14 cellular contexts compared by ENCODE assay signal in the genomic region with DNA sequence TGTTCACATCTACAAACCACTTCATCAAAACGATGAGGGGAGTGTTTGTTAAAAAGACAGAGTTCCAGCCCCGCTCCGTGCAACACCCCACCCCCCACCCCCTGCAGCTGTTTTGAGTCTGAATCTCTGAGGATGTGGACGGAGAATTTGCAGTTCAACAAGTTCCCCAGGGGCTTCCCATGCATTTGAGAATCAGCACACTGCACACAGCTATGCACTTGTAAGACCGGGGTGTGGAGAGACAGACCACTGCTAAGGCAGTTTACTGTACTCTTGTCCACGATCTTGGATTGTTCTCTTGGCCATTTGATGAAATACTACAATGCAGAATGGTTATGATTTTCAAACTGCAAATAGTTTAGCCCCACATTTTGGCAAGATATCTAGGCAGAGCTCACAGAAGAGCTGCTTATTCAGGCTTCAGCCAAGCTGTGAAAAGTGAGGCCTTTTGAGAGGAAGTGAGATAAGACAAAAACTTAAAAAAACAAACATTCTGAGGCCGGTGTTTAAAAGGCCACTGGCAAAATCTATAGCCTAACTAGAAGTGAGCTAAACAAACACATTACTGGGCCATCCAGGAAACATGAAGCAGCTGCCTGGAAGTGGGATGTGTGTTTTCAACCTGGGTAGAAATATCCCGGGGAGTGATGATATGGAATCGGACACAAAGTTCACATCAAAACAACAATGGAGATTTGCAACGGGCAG.
DNase-seq lines count a peak whose midpoint lies in the region; ATAC-seq and TF ChIP-seq lines count a peak whose summit lies in the region.
"Had no signal": no experiment of that assay in that cellular context is flagged by ENCODE, and none has a peak within 500 bp of the region (broad histone marks: within the 10 kb centered on the region; RNA-seq: fewer than 3 reads in every experiment).

No MANE protein-coding gene starts in this region.

- H3K9me3 Mint-ChIP-seq in WTC11: no peaks in the 10 kb centered on the region
- H3K9me3 Mint-ChIP-seq: activated naive CD4-positive, alpha-beta T cell treated with anti-CD3 and anti-CD28 coated beads, Interleukin-2, amount 50 U/mL, for 24 hours had no signal

- CTCF ChIA-PET in WTC11 (lab: Charles Lee): interaction anchor here (1.3 kb wide), 1 partner anchor 462 kb away, joined by 5 read pairs; no protein-coding TSS in a partner anchor

- WGBS in neuronal stem cell (ENCODE audit: extremely low coverage in 2 of 2, insufficient read length in 2 of 2, insufficient replicate concordance in 1 of 2), 2 donors: no CpG with 5 or more reads among the region's 10 CpGs

- H2BK15ac ChIP-seq in neuronal stem cell (ENCODE audit: low read length): peak overlapping the region; percentile 45

- H3K9me3 ChIP-seq in neuronal stem cell (replicated peaks in 1 of 2; ENCODE audit: control insufficient read depth in 2 of 2, insufficient read depth in 1 of 2, low read depth in 1 of 2, low read length in 2 of 2): no peaks in the 10 kb centered on the region

- no peak for TF ChIP-seq CTCF in WTC11 (IDR thresholded peaks at IDR 0.05)
- no peak for TF ChIP-seq CTCF in dorsolateral prefrontal cortex (IDR thresholded peaks at IDR 0.05 in 54 of 56, conservative IDR thresholded peaks at IDR 0.05 in 2 of 56; ENCODE audit: low read depth in 1 of 56, partially characterized antibody in 56 of 56)

- no peaks in the 10 kb centered on the region for H3K36me3 ChIP-seq in neuronal stem cell (replicated peaks in 1 of 2; ENCODE audit: control insufficient read depth in 2 of 2, insufficient read depth in 2 of 2, low read length in 2 of 2)

- H4K8ac ChIP-seq in neuronal stem cell (ENCODE audit: low read depth, low read length): no peak overlapping the region

- peaks cover 5% of the 10 kb centered on the region in 2 donors for H3K4me1 ChIP-seq in neuronal stem cell (ENCODE audit: control insufficient read depth in 2 of 2, insufficient read depth in 1 of 2, low read depth in 1 of 2, low read length in 2 of 2)

- H3K4me2 ChIP-seq in neuronal stem cell (ENCODE audit: insufficient read depth, low read length, poor library complexity, severe bottlenecking): no peak overlapping the region

- peak overlapping the region; percentile 65 for H2AFZ ChIP-seq in neuronal stem cell (ENCODE audit: low read length)

- H3K27ac Mint-ChIP-seq in WTC11: peak overlapping the region; percentile 55; the same call in 1 of the 2 replicates
- H3K27ac Mint-ChIP-seq: activated naive CD4-positive, alpha-beta T cell treated with anti-CD3 and anti-CD28 coated beads, Interleukin-2, amount 50 U/mL, for 24 hours; stimulated activated effector memory CD8-positive, alpha-beta T cell treated with anti-CD3 and anti-CD28 coated beads, Interleukin-12 subunit alpha, Interleukin-12 subunit beta, amount 100 ng/mL, for 72 hours had no signal

- no peak overlapping the region for H2BK12ac ChIP-seq in neuronal stem cell (ENCODE audit: low read length)

- intact Hi-C loops in left cardiac atrium (cut with DNase I): no loop called here
- intact Hi-C loops in dorsolateral prefrontal cortex (cut with DNase I): no loop called here

- no peak overlapping the region for H3K4ac ChIP-seq in neuronal stem cell (ENCODE audit: low read length)

- H3K18ac ChIP-seq in neuronal stem cell (ENCODE audit: low read length): no peak overlapping the region

- H3K9ac ChIP-seq in neuronal stem cell (ENCODE audit: low read depth, low read length, poor library complexity): no peak overlapping the region

- H3K14ac ChIP-seq in neuronal stem cell (ENCODE audit: low read length): no peak overlapping the region

- no peak overlapping the region for H2AK5ac ChIP-seq in neuronal stem cell (ENCODE audit: low read depth, low read length)

- ATAC-seq in WTC11: no peak
- peak; percentile 30 to 54 for ATAC-seq in left cardiac atrium
- no peak for ATAC-seq in HG03095 (IDR thresholded peaks at IDR 0.05; ENCODE audit: unreplicated experiment)
- ATAC-seq: stimulated activated effector memory CD8-positive, alpha-beta T cell treated with anti-CD3 and anti-CD28 coated beads, Interleukin-12 subunit alpha, Interleukin-12 subunit beta, amount 100 ng/mL, for 72 hours had no signal

- peaks cover 51% of the 10 kb centered on the region for H3K4me1 Mint-ChIP-seq in WTC11
- H3K4me1 Mint-ChIP-seq: activated naive CD4-positive, alpha-beta T cell treated with anti-CD3 and anti-CD28 coated beads, Interleukin-2, amount 50 U/mL, for 24 hours; stimulated activated effector memory CD8-positive, alpha-beta T cell treated with anti-CD3 and anti-CD28 coated beads, Interleukin-12 subunit alpha, Interleukin-12 subunit beta, amount 100 ng/mL, for 72 hours had no signal

- H3K27me3 Mint-ChIP-seq in WTC11 (ENCODE audit: low read depth): no peaks in the 10 kb centered on the region
- H3K27me3 Mint-ChIP-seq: activated naive CD4-positive, alpha-beta T cell treated with anti-CD3 and anti-CD28 coated beads, Interleukin-2, amount 50 U/mL, for 24 hours had no signal

- no peak overlapping the region for H2BK120ac ChIP-seq in neuronal stem cell (ENCODE audit: low read depth, low read length)

- H3K4me3 ChIP-seq in neuronal stem cell (ENCODE audit: low read length in 2 of 2) (no peak overlapping the region), dorsolateral prefrontal cortex (no peak overlapping the region)

- no peaks in the 10 kb centered on the region for H3K27me3 ChIP-seq in neuronal stem cell (ENCODE audit: control insufficient read depth in 3 of 3, insufficient read depth in 3 of 3, low read depth in 1 of 3, low read length in 3 of 3)
- H3K27me3 ChIP-seq in dorsolateral prefrontal cortex: no peaks in the 10 kb centered on the region

- no peaks in the 10 kb centered on the region for H3K79me1 ChIP-seq in neuronal stem cell (ENCODE audit: low read depth, low read length)

- H3K36me3 Mint-ChIP-seq in WTC11: no peaks in the 10 kb centered on the region
- H3K36me3 Mint-ChIP-seq: activated naive CD4-positive, alpha-beta T cell treated with anti-CD3 and anti-CD28 coated beads, Interleukin-2, amount 50 U/mL, for 24 hours; stimulated activated effector memory CD8-positive, alpha-beta T cell treated with anti-CD3 and anti-CD28 coated beads, Interleukin-12 subunit alpha, Interleukin-12 subunit beta, amount 100 ng/mL, for 72 hours had no signal

- H4K91ac ChIP-seq in neuronal stem cell (ENCODE audit: low read depth, low read length, poor library complexity): no peak overlapping the region

- no peak overlapping the region for H2BK5ac ChIP-seq in neuronal stem cell (ENCODE audit: low read length)

- POLR2A ChIA-PET in WTC11 (lab: Charles Lee): no interaction called here

- no peak overlapping the region for H3K23ac ChIP-seq in neuronal stem cell (ENCODE audit: low read depth, low read length, poor library complexity)

- H3K4me3 Mint-ChIP-seq in WTC11: peak overlapping the region; percentile 18; the same call in 1 of the 2 replicates
- H3K4me3 Mint-ChIP-seq: activated naive CD4-positive, alpha-beta T cell treated with anti-CD3 and anti-CD28 coated beads, Interleukin-2, amount 50 U/mL, for 24 hours; stimulated activated effector memory CD8-positive, alpha-beta T cell treated with anti-CD3 and anti-CD28 coated beads, Interleukin-12 subunit alpha, Interleukin-12 subunit beta, amount 100 ng/mL, for 72 hours had no signal

- DNase-seq in GM03348 (ENCODE audit: low spot score) (peak; percentile 11), WTC11 (ENCODE audit: low spot score) (no peak), left cardiac atrium (no peak), neuronal stem cell (ENCODE audit: low spot score) (no peak), UCSD-AML1 (lab: John Stamatoyannopoulos, UW; ENCODE audit: unreplicated experiment) (no peak), dorsolateral prefrontal cortex (no peak), NCI-H2107 (lab: John Stamatoyannopoulos, UW) (no peak)
- DNase-seq: activated CD8-positive, alpha-beta memory T cell treated with anti-CD3 and anti-CD28 coated beads, Interleukin-2, amount 50 U/mL, for 4 hours; DMS79 treated with DMSO at 0.1 percent for 48 hours; NCI-H2171 treated with DMSO at 0.1 percent for 48 hours; stimulated activated CD4-positive, alpha-beta T cell treated with anti-CD3 and anti-CD28 coated beads, Interleukin-4, amount 100 ng/mL, for 4 hours had no signal

- H3K27ac ChIP-seq in neuronal stem cell (replicated peaks; ENCODE audit: low read length) (no peak overlapping the region), dorsolateral prefrontal cortex (peak overlapping the region in 1 of 59 donors; percentile 4)

TF ChIP-seq in WTC11, 78 proteins besides CTCF, POLR2A, EP300 and RAD21 (continues in another document):
- TF ChIP-seq CBFB (CRISPR knock-in tag; IDR thresholded peaks at IDR 0.05; ENCODE audit: low read depth) (no peak), SOX15 (CRISPR knock-in tag; IDR thresholded peaks at IDR 0.05) (no peak), CREM (CRISPR knock-in tag; IDR thresholded peaks at IDR 0.05) (no peak), SP1 (CRISPR knock-in tag; conservative IDR thresholded peaks at IDR 0.05) (no peak), ZNF263 (CRISPR knock-in tag; IDR thresholded peaks at IDR 0.05; ENCODE audit: low read depth) (no peak)
- TF ChIP-seq, protein P1, sequence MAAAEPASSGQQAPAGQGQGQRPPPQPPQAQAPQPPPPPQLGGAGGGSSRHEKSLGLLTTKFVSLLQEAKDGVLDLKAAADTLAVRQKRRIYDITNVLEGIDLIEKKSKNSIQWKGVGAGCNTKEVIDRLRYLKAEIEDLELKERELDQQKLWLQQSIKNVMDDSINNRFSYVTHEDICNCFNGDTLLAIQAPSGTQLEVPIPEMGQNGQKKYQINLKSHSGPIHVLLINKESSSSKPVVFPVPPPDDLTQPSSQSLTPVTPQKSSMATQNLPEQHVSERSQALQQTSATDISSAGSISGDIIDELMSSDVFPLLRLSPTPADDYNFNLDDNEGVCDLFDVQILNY (CRISPR knock-in tag; IDR thresholded peaks at IDR 0.05): no peak

Comparison
In these comparisons a context has a peak if more than half of its experiments do, and no peak if none do; other contexts are left out.
1. ATAC-seq: peak in left cardiac atrium (2 of 2); none in WTC11 (single experiment) and HG03095 (single experiment).